In the genomic region with DNA sequence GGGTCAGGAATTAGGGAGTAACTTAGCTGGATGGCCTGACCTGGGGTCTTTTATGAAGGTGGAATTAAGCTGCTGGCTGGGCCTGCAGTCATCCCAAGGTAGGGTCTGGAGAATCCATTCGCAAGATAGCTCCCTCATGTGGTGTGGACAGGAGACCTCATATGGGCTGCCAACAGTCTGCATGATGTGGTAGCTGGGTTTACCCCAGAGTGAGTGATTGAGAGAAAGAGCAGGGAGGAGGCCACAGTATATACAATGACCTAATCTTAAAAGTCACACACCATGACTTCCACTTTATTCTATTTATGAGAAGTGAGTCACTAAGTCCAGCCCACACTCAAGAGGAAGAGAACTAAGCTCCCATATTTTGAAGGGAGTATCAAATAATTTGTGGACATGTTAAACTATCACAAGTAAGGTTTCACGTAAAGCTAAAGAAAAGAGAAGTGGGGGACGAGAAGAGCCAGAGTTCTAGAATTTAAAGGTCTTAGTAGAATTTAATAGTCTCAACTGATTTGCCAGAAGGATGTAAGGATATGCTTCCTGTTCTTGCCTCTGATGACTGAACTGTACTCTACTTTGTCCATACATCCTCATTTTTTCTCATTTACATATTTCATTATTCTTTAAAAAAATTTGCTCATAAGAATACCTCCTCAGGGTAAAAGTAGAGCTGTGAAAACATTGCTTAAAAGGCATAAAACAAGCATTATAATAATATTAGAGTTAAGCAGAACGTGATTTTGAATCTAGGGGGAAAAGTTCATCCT, we compare ENCODE assay signal across 8 cellular contexts.
DNase-seq lines count a peak whose midpoint lies in the region; TF ChIP-seq lines count a peak whose summit lies in the region.

No MANE protein-coding gene starts in this region.

- H3K27ac Mint-ChIP-seq in HFFc6: peak overlapping the region; percentile 72

- H3K4me3 Mint-ChIP-seq in HFFc6: peak overlapping the region; percentile 16; the same call in 1 of the 2 replicates

- no peaks in the 10 kb centered on the region for H3K27me3 Mint-ChIP-seq in HFFc6 (ENCODE audit: insufficient read depth)

- TF ChIP-seq CTCF in GM12874 (IDR thresholded peaks at IDR 0.05; ENCODE audit: insufficient read depth, low read depth, low read length): peak; percentile 25; the same call in 1 of the 2 replicates
- peak; percentile 58; the same call in 1 of the 2 replicates for TF ChIP-seq CTCF in HFFc6 (IDR thresholded peaks at IDR 0.05)
- no peak for TF ChIP-seq CTCF in foreskin fibroblast (IDR thresholded peaks at IDR 0.05; ENCODE audit: low read depth, low read length)

- peaks cover 25% of the 10 kb centered on the region for H3K4me1 Mint-ChIP-seq in HFFc6 (ENCODE audit: low read depth)

- H3K9me3 Mint-ChIP-seq in HFFc6: no peaks in the 10 kb centered on the region

- no peak overlapping the region for H3K4me3 ChIP-seq in foreskin fibroblast (ENCODE audit: low read depth in 1 of 2, low read length in 2 of 2)

- DNase-seq in HFFc6 (peak; percentile 71), NOMO-1 treated with DMSO at 0.1 percent for 48 hours (lab: John Stamatoyannopoulos, UW; ENCODE audit: unreplicated experiment) (peak; percentile 94), foreskin fibroblast (peak; percentile 4 to 18), occipital lobe (lab: John Stamatoyannopoulos, UW) (no peak), NCI-H748 treated with DMSO at 0.1 percent for 48 hours (lab: John Stamatoyannopoulos, UW) (no peak)
- no peak for DNase-seq in activated CD8-positive, alpha-beta memory T cell treated with anti-CD3 and anti-CD28 coated beads, Interleukin-2, amount 50 U/mL, for 4 hours
- DNase-seq in activated naive CD4-positive, alpha-beta T cell (lab: John Stamatoyannopoulos, UW): no peak

- no peaks in the 10 kb centered on the region for H3K36me3 Mint-ChIP-seq in HFFc6 (ENCODE audit: low read depth)

Comparison
In these comparisons a context has a peak if more than half of its experiments do, and no peak if none do; other contexts are left out.
1. DNase-seq: peak in HFFc6 (single experiment), NOMO-1 treated with DMSO at 0.1 percent for 48 hours (single experiment) and foreskin fibroblast (2 of 2); none in activated CD8-positive, alpha-beta memory T cell treated with anti-CD3 and anti-CD28 coated beads, Interleukin-2, amount 50 U/mL, for 4 hours (single experiment), occipital lobe (single experiment), NCI-H748 treated with DMSO at 0.1 percent for 48 hours (single experiment) and activated naive CD4-positive, alpha-beta T cell (0 of 4).